ENCODE assay signal across 21 cellular contexts in the genomic region with DNA sequence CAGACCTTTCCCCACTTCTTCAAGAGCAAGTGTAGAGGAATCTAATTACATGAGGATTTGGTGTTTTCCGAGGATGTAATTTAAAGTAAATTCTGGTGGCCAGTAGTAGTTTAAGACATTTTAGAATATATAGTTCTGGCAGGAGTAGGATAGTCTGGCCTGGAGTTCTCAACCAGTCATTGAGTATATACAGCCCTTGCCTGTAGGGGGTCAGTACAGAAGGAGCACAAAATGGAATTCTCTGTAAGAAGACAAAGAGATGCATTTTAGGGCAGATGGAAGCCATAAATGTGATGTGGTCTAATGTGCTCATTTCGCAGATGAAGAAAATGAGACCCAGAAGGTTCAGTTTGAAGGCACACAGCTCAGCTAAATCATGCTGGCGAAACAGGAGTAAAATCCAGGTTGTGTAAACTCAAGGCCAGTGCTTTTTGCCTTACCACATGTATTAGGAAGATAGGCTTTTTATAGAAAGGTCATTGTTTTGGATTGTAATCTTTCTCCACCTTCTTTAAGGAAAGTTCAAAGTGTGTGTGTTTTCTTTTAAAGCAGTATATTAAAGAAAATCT. TPM values are rescaled to one million over a fixed set of nuclear protein-coding genes. Genes with fewer than 3 reads are reported as not detected.
A peak's percentile ranks its signal among the peaks of the same experiment; 100 is the strongest.
DNase-seq lines count a peak whose midpoint lies in the region; ATAC-seq, FAIRE-seq and TF ChIP-seq lines count a peak whose summit lies in the region.
"Had no signal": no experiment of that assay in that cellular context is flagged by ENCODE, and none has a peak within 500 bp of the region (broad histone marks: within the 10 kb centered on the region; RNA-seq: fewer than 3 reads in every experiment).

No MANE protein-coding gene starts in this region.

- peak; percentile 18 for FAIRE-seq in HepG2 (lab: Jason Lieb, UNC)

- H3K4me1 ChIP-seq in left ventricle myocardium inferior, result peaks cover 100% of the 10 kb centered on the region
- H3K4me1 ChIP-seq in body of pancreas, result peaks cover 30% of the 10 kb centered on the region
- H3K4me1 ChIP-seq in HepG2 (ENCODE audit: insufficient read depth, low read length), result peaks cover 71% of the 10 kb centered on the region

- peak overlapping the region; percentile 38; the same call in 1 of the 2 replicates for H3K4me2 ChIP-seq in HepG2 (ENCODE audit: low read depth, low read length)

- no peak for DNase-seq in left ventricle myocardium inferior
- DNase-seq in cardiac septum (ENCODE audit: low spot score), result no peak
- no peak for DNase-seq in body of pancreas
- DNase-seq in HepG2 (ENCODE audit: low spot score), result peak; percentile 20
- DNase-seq in AG08395 (ENCODE audit: low spot score), result no peak
- DNase-seq in GF-D8 (lab: John Stamatoyannopoulos, UW), result no peak
- no peak for DNase-seq in activated CD8-positive, alpha-beta memory T cell treated with anti-CD3 and anti-CD28 coated beads for 24 hours
- DNase-seq: activated CD4-positive, CD25-positive, alpha-beta regulatory T cell treated with anti-CD3 and anti-CD28 coated beads, Interleukin-2, amount 50 U/mL, for 72 hours; activated CD8-positive, alpha-beta memory T cell treated with anti-CD3 and anti-CD28 coated beads, Interleukin-2, amount 10 ng/mL, durations not matched to agents 7 days and 5 days; activated effector memory CD4-positive, alpha-beta T cell treated with Interleukin-2 at 50 U/mL for 16 hours; dermis blood vessel endothelial cell; esophagus squamous epithelium; left lung; naive B cell; NK-92 treated with Interleukin-12 subunit alpha and Interleukin-12 subunit beta, amount 100 ng/mL, for 24 hours; SHP77 treated with DMSO at 0.1 percent for 48 hours; stimulated activated CD4-positive, alpha-beta T cell treated with anti-CD3 and anti-CD28 coated beads, Interleukin-12 subunit alpha, Interleukin-12 subunit beta, amount 100 ng/mL, for 4 hours; T-helper 9 cell; upper lobe of left lung had no signal

- in situ Hi-C loops in HepG2 (cut with HindIII; ENCODE audit: extremely low pct_ligation_motif_present, low pct_unique_long_range_greater_than_20kb), result no loop called here

- POLR2A ChIA-PET in HepG2 (lab: Yijun Ruan, JAX), result no interaction called here

- H3K36me3 ChIP-seq in left ventricle myocardium inferior, result no peaks in the 10 kb centered on the region
- no peaks in the 10 kb centered on the region for H3K36me3 ChIP-seq in body of pancreas (replicated peaks in 1 of 2; ENCODE audit: insufficient read depth in 1 of 2, low read depth in 2 of 2)
- no peaks in the 10 kb centered on the region; a peak in 1 of 5 replicates for H3K36me3 ChIP-seq in HepG2 (replicated peaks in 1 of 2; ENCODE audit: control insufficient read depth in 1 of 2, insufficient read depth in 2 of 2, low read length in 2 of 2)
- H3K36me3 ChIP-seq: esophagus squamous epithelium, left lung, upper lobe of left lung had no signal

- peaks cover 63% of the 10 kb centered on the region for H4K20me1 ChIP-seq in HepG2 (ENCODE audit: insufficient read depth, low read length)

- BruUV-seq in HepG2 (replicated peaks; lab: Mats Ljungman, UMichigan), result no TSS peak

- no peak overlapping the region for H3K9ac ChIP-seq in HepG2 (ENCODE audit: insufficient read depth, low read depth, low read length)

- ATAC-seq in body of pancreas (peak; percentile 24), HepG2 (peak; percentile 90), GM21529 (IDR thresholded peaks at IDR 0.05; ENCODE audit: unreplicated experiment) (no peak)
- ATAC-seq: activated CD8-positive, alpha-beta memory T cell treated with anti-CD3 and anti-CD28 coated beads, Interleukin-2, amount 10 ng/mL, durations not matched to agents 7 days and 5 days; left lung; stimulated activated memory B cell treated with anti-CD40 and anti-IgM and Interleukin-4, amounts not matched to agents 10 μg/mL and 1 μg/mL and 100 μg/mL, for 72 hours had no signal

- H3K27ac ChIP-seq in left ventricle myocardium inferior (replicated peaks) (peak overlapping the region; percentile 10), body of pancreas (no peak overlapping the region), HepG2 (ENCODE audit: extremely low read length, insufficient read depth, low read length) (peak overlapping the region; percentile 6)
- H3K27ac ChIP-seq: esophagus squamous epithelium, left lung, upper lobe of left lung had no signal

- intact Hi-C loops in left ventricle myocardium inferior (cut with micrococcal nuclease), result loop anchor here (10.0 kb wide), 1 partner anchor 111 kb away; no protein-coding TSS in a partner anchor
- intact Hi-C loops in cardiac septum (cut with DNase I), result loop anchor here (10.0 kb wide), 1 partner anchor 91 kb away; no protein-coding TSS in a partner anchor
- intact Hi-C loops in body of pancreas (cut with DNase I), result no loop called here
- intact Hi-C loops in HepG2 (cut with micrococcal nuclease; ENCODE audit: unreplicated experiment), result no loop called here

- CTCF ChIA-PET in HepG2 (lab: Yijun Ruan, JAX; ENCODE audit: low intra/inter-chr PET ratio, low total read pairs), result no interaction called here

- H3K27me3 ChIP-seq in left ventricle myocardium inferior (ENCODE audit: low read depth) (no peaks in the 10 kb centered on the region), body of pancreas (no peaks in the 10 kb centered on the region), HepG2 (ENCODE audit: control insufficient read depth in 1 of 2, insufficient read depth in 2 of 2, low read length in 2 of 2) (no peaks in the 10 kb centered on the region)
- H3K27me3 ChIP-seq: esophagus squamous epithelium, left lung, upper lobe of left lung had no signal

- TF ChIP-seq EP300 in HepG2 (IDR thresholded peaks at IDR 0.05; ENCODE audit: low read depth in 2 of 2, low read length in 2 of 2) (no peak), HepG2 (CRISPR knock-in tag; IDR thresholded peaks at IDR 0.05; ENCODE audit: borderline replicate concordance) (no peak)

- 62 to 66% methylated on average over 3 of the region's 3 CpGs for WGBS in body of pancreas, 2 donors
- WGBS in HepG2 (ENCODE audit: low lambda C conversion rate), result 85% methylated on average over 3 of the region's 3 CpGs

- no peak for TF ChIP-seq POLR2A in body of pancreas (IDR thresholded peaks at IDR 0.05)
- TF ChIP-seq POLR2A in HepG2 (IDR thresholded peaks at IDR 0.05; ENCODE audit: insufficient read depth in 1 of 2, low read depth in 2 of 2, low read length in 2 of 2), result no peak

- H3K9me3 ChIP-seq in left ventricle myocardium inferior (replicated peaks), result no peaks in the 10 kb centered on the region
- no peaks in the 10 kb centered on the region for H3K9me3 ChIP-seq in body of pancreas
- no peaks in the 10 kb centered on the region for H3K9me3 ChIP-seq in HepG2 (ENCODE audit: low read length)
- H3K9me3 ChIP-seq: esophagus squamous epithelium, left lung, upper lobe of left lung had no signal

- TF ChIP-seq CTCF in left ventricle myocardium inferior (IDR thresholded peaks at IDR 0.05; ENCODE audit: borderline replicate concordance) (no peak), body of pancreas (IDR thresholded peaks at IDR 0.05) (no peak), HepG2 (CRISPR knock-in tag; IDR thresholded peaks at IDR 0.05) (no peak)

- peaks cover 98% of the 10 kb centered on the region for H3K79me2 ChIP-seq in HepG2 (ENCODE audit: insufficient read depth, low read length)

- TF ChIP-seq RAD21 in HepG2 (CRISPR knock-in tag; IDR thresholded peaks at IDR 0.05), result no peak

- no peak overlapping the region for H2AFZ ChIP-seq in HepG2 (ENCODE audit: low read length)

- H3K4me3 ChIP-seq in left ventricle myocardium inferior (peak overlapping the region; percentile 0), body of pancreas (no peak overlapping the region), HepG2 (replicated peaks in 1 of 3; ENCODE audit: insufficient read depth in 1 of 3, low read depth in 2 of 3, low read length in 3 of 3) (no peak overlapping the region)
- H3K4me3 ChIP-seq: esophagus squamous epithelium, left lung, upper lobe of left lung had no signal

TF ChIP-seq in HepG2, 621 proteins besides CTCF, POLR2A, EP300 and RAD21 (continues in another document):
- TF ChIP-seq KDM1A (CRISPR knock-in tag; IDR thresholded peaks at IDR 0.05), result 0 out of 2 replicates have a peak, but pooled peaks have one; percentile 36
- TF ChIP-seq CEBPB (IDR thresholded peaks at IDR 0.05; ENCODE audit: borderline replicate concordance, low read depth, low read length), result 0 out of 2 replicates have a peak, but pooled peaks have one; percentile 0
- no peak for TF ChIP-seq ZNF546 (CRISPR knock-in tag; conservative IDR thresholded peaks at IDR 0.05)
- TF ChIP-seq HNF4A (CRISPR knock-in tag; IDR thresholded peaks at IDR 0.05), result peak; percentile 37
- peak; percentile 87 for TF ChIP-seq ZNF629 (CRISPR knock-in tag; conservative IDR thresholded peaks at IDR 0.05)
- TF ChIP-seq ZNF614 (CRISPR knock-in tag; IDR thresholded peaks at IDR 0.05; ENCODE audit: borderline replicate concordance), result 0 out of 2 replicates have a peak, but pooled peaks have one; percentile 30

RNA-seq across cellular contexts. Expression of a gene that starts 29.6 kb away (rescaled TPM):
- 449 TPM for total RNA-seq in left ventricle myocardium inferior
- 460 TPM for total RNA-seq in cardiac septum
- 10 to 100 TPM; 60.4 to 61.3 TPM for total RNA-seq in body of pancreas
- 136 and 167 TPM in 2 replicates for total RNA-seq in HepG2 (2016; rRNA removed; fragmentation: Illumina TruSeq; extraction: Trizol)
- total RNA-seq in HepG2 (2016; cell fraction: cytosol; rRNA removed; fragmentation: Illumina TruSeq; extraction: Trizol; ENCODE audit: low read depth), result 33.5 and 40.4 TPM in 2 replicates
- 141 and 159 TPM in 2 replicates for total RNA-seq in HepG2 (2016; cell fraction: insoluble cytoplasmic fraction; rRNA removed; fragmentation: Illumina TruSeq; extraction: Trizol)
- 82.9 and 85.6 TPM in 2 replicates for total RNA-seq in HepG2 (2016; cell fraction: membrane; rRNA removed; fragmentation: Illumina TruSeq; extraction: Trizol)
- total RNA-seq in HepG2 (2016; cell fraction: nucleus; rRNA removed; fragmentation: Illumina TruSeq; extraction: Trizol), result 114 and 126 TPM in 2 replicates
- 117 and 137 TPM in 2 replicates for polyA plus RNA-seq in HepG2 (2011; rRNA removed)
- 108 and 115 TPM in 2 replicates for polyA plus RNA-seq in HepG2 (2011; cell fraction: cytosol; rRNA removed)
- polyA plus RNA-seq in HepG2 (2011; cell fraction: nucleus; rRNA removed), result 73.5 and 79.1 TPM in 2 replicates
- polyA plus RNA-seq in HepG2 (2012), result 77.5 and 90.6 TPM in 2 replicates
- 5.6 and 6.8 TPM in 2 replicates for polyA plus RNA-seq in HepG2 (2016; cell fraction: cytosol; fragmentation: Illumina TruSeq; extraction: Trizol; ENCODE audit: low read depth)
- polyA plus RNA-seq in HepG2 (2016; cell fraction: insoluble cytoplasmic fraction; fragmentation: Illumina TruSeq; extraction: Trizol; ENCODE audit: low read depth), result 101 and 120 TPM in 2 replicates
- 23.6 and 26.7 TPM in 2 replicates for polyA plus RNA-seq in HepG2 (2016; cell fraction: membrane; fragmentation: Illumina TruSeq; extraction: Trizol; ENCODE audit: low read depth)
- 50.1 and 57.9 TPM in 2 replicates for polyA plus RNA-seq in HepG2 (2016; cell fraction: nucleus; fragmentation: Illumina TruSeq; extraction: Trizol; ENCODE audit: insufficient read depth, low read depth)
- 195 and 554 TPM in 2 replicates for polyA minus RNA-seq in HepG2 (2011; rRNA and poly(A)+ RNA removed; ENCODE audit: low replicate concordance)
- polyA minus RNA-seq in HepG2 (2011; cell fraction: cytosol; rRNA and poly(A)+ RNA removed), result 175 and 185 TPM in 2 replicates
- polyA minus RNA-seq in HepG2 (2011; cell fraction: nucleus; rRNA and poly(A)+ RNA removed), result 261 and 310 TPM in 2 replicates

Comparison
In these comparisons a context has a peak if more than half of its experiments do, and no peak if none do; other contexts are left out.
1. H3K27ac ChIP-seq: peak in left ventricle myocardium inferior (single experiment) and HepG2 (single experiment); none in body of pancreas (0 of 4).
2. intact Hi-C loops: an anchor here in left ventricle myocardium inferior (10.0 kb wide) and cardiac septum (10.0 kb wide); none called in body of pancreas and HepG2.